In genomic region chr6:63272397-63272796, GRCh38 we compare ENCODE assay signal across 9 cellular contexts. TPM values are rescaled to one million over a fixed set of nuclear protein-coding genes. Genes with fewer than 3 reads are reported as not detected.
DNase-seq lines count a peak whose midpoint lies in the region; ATAC-seq, FAIRE-seq and TF ChIP-seq lines count a peak whose summit lies in the region.
"Had no signal": no experiment of that assay in that cellular context is flagged by ENCODE, and none has a peak within 500 bp of the region (broad histone marks: within the 10 kb centered on the region; RNA-seq: fewer than 3 reads in every experiment).

No MANE protein-coding gene starts in this region.

- H3K4me3 ChIP-seq in cardiac fibroblast (replicated peaks in 1 of 2; ENCODE audit: low read depth in 2 of 2, low read length in 2 of 2) = no peak overlapping the region
- H3K4me3 ChIP-seq in neural cell (ENCODE audit: low read length) = no peak overlapping the region

- TF ChIP-seq EP300 in neural cell (conservative IDR thresholded peaks at IDR 0.05; ENCODE audit: poor library complexity, severe bottlenecking) = no peak

- no peak overlapping the region for H2AFZ ChIP-seq in neural cell (ENCODE audit: low read depth, low read length)

- no peaks in the 10 kb centered on the region for H3K36me3 ChIP-seq in neural cell (ENCODE audit: insufficient read depth, low read length)

- H3K79me2 ChIP-seq in neural cell (replicated peaks; ENCODE audit: insufficient read depth, low read length) = no peaks in the 10 kb centered on the region

- DNase-seq in GM18507 (ENCODE audit: extremely low spot score, insufficient read length, low read depth) (peak; percentile 4), NCI-H1930 (lab: John Stamatoyannopoulos, UW) (peak; percentile 2 to 26), cardiac fibroblast (ENCODE audit: low read depth in 2 of 2) (peak; percentile 32 to 46)

- no peaks in the 10 kb centered on the region for H3K9me3 ChIP-seq in neural cell (ENCODE audit: low read length)

- no peak overlapping the region for H3K4me2 ChIP-seq in neural cell (ENCODE audit: low read length)

- peak; percentile 13 for TF ChIP-seq CTCF in cardiac fibroblast (IDR thresholded peaks at IDR 0.05; ENCODE audit: low read depth, low read length)
- TF ChIP-seq CTCF in neural cell (IDR thresholded peaks at IDR 0.05; ENCODE audit: poor library complexity, severe bottlenecking) = peak; percentile 73

- H3K9me2 ChIP-seq in neural cell (ENCODE audit: insufficient read depth, low read length) = no peaks in the 10 kb centered on the region

- no peak overlapping the region for H3K9ac ChIP-seq in neural cell (ENCODE audit: low read length)

- no peaks in the 10 kb centered on the region for H3K27me3 ChIP-seq in neural cell (ENCODE audit: insufficient read depth, low read depth, low read length)

- H3K27ac ChIP-seq in neural cell (ENCODE audit: low read length) = no peak overlapping the region

- FAIRE-seq in GM18507 (lab: Jason Lieb, UNC) = peak; percentile 24

- peak; percentile 84 for TF ChIP-seq RAD21 in neural cell (conservative IDR thresholded peaks at IDR 0.05)

- ATAC-seq in GM21619 (IDR thresholded peaks at IDR 0.05; ENCODE audit: unreplicated experiment) (no peak), GM18517 (IDR thresholded peaks at IDR 0.05; ENCODE audit: unreplicated experiment) (no peak), HG02981 (IDR thresholded peaks at IDR 0.05; ENCODE audit: unreplicated experiment) (no peak), HG02610 (IDR thresholded peaks at IDR 0.05; ENCODE audit: unreplicated experiment) (no peak)
- ATAC-seq: esophagus mucosa had no signal

- no peaks in the 10 kb centered on the region for H4K20me1 ChIP-seq in neural cell (ENCODE audit: insufficient read depth)

- no peaks in the 10 kb centered on the region for H3F3A ChIP-seq in neural cell (ENCODE audit: insufficient read depth, low read length, poor library complexity, severe bottlenecking)

TF ChIP-seq in neural cell, 6 proteins besides CTCF, POLR2A, EP300 and RAD21:
- TF ChIP-seq POLR2AphosphoS5 (IDR thresholded peaks at IDR 0.05) (no peak), SMC3 (conservative IDR thresholded peaks at IDR 0.05; ENCODE audit: poor library complexity) (peak; percentile 79)

RNA-seq across cellular contexts. Expression of gene LGSN, which starts 47.4 kb away (rescaled TPM):
- polyA plus RNA-seq in neural cell = not detected in 2 replicates
- not detected in 2 replicates for polyA minus RNA-seq in neural cell
